In the genomic region with DNA sequence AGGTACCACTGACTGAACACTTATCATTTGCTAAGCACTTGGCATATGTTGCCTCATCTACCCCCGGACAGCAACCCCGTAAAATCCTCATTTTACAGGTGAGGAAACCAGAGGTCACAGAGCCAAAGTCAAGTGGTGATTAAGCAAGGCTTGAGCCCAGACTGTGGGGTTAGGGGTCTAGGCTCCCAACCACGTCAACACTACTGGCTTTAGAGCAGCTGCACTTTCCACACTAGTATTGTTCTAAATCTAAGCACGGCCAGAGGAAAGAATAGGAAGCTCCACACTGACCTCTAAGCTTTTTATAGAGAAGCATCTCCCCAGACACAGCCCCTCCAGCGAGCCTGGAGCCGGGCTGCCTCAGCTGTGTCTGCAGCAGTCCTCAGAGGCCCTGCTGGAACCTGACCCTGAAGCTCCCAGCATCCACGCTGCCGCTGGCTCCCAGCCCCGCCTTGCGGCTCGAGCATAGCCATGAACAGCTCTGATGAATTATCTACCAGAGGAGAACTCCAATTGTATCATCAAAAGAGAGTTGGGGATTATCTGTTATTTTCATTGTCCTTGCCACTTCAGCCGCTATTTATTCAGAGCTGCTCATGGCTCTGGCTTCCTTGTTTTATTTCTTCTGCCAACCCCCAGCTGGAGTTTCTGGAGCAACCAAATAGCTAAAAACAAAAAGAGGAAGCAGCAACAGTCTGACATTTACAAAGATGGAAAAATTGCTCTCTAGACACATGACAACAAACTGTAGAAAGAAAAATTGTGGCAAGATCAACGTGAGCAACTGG, we compare ENCODE assay signal across 8 cellular contexts.
DNase-seq lines count a peak whose midpoint lies in the region; ATAC-seq and TF ChIP-seq lines count a peak whose summit lies in the region.

No MANE protein-coding gene starts in this region.

- H3K9ac ChIP-seq in MM.1S (ENCODE audit: low read length) (no peak overlapping the region), skeletal muscle tissue (ENCODE audit: low read depth in 1 of 3, low read length in 3 of 3) (peak overlapping the region; percentile 36 to 66 (median 44))

- CTCF ChIA-PET in A673 (lab: Charles Lee), result no interaction called here
- CTCF ChIA-PET in WTC11 (lab: Charles Lee), result interaction anchor here (0.9 to 1.1 kb wide), 3 partner anchors 62 to 230 kb away, joined by 3 to 5 read pairs (median 4); a partner anchor contains a TSS

- POLR2A ChIA-PET in A673 (lab: Charles Lee; ENCODE audit: low non-redundant PET), result no interaction called here
- POLR2A ChIA-PET in WTC11 (lab: Charles Lee), result interaction anchor here (1.0 to 1.3 kb wide), 2 partner anchors 22 to 62 kb away, joined by 3 to 4 read pairs; a partner anchor contains a TSS

- no peak overlapping the region for H3K4me3 ChIP-seq in A673 (ENCODE audit: low read depth, low read length, poor library complexity, severe bottlenecking)
- no peak overlapping the region for H3K4me3 ChIP-seq in MM.1S (ENCODE audit: low read length)
- peak overlapping the region; percentile 41 to 60 (median 51) for H3K4me3 ChIP-seq in skeletal muscle tissue (ENCODE audit: low read length in 3 of 3)
- H3K4me3 ChIP-seq in H7 (ENCODE audit: insufficient read depth, low read depth, low read length), result no peak overlapping the region

- intact Hi-C loops in A673 (cut with micrococcal nuclease; ENCODE audit: unreplicated experiment), result loop anchor here (5.0 kb wide), 1 partner anchor 60 kb away; a partner anchor contains a TSS

- H3K9me3 Mint-ChIP-seq in WTC11, result no peaks in the 10 kb centered on the region
- H3K9me3 Mint-ChIP-seq in activated T-helper 17 cell treated with anti-CD3 and anti-CD28 coated beads, Interleukin-2, amount 50 U/mL, for 72 hours, result no peaks in the 10 kb centered on the region

- no peaks in the 10 kb centered on the region for H4K20me1 ChIP-seq in MM.1S (ENCODE audit: insufficient read depth, low read length)

- no peaks in the 10 kb centered on the region for H3K36me3 ChIP-seq in A673 (ENCODE audit: insufficient read depth, low read length, poor library complexity, severe bottlenecking)
- no peaks in the 10 kb centered on the region for H3K36me3 ChIP-seq in MM.1S (replicated peaks; ENCODE audit: insufficient read depth, low read length)
- no peaks in the 10 kb centered on the region for H3K36me3 ChIP-seq in skeletal muscle tissue (ENCODE audit: control insufficient read depth in 3 of 3, insufficient read depth in 3 of 3, low read length in 3 of 3)
- no peaks in the 10 kb centered on the region for H3K36me3 ChIP-seq in H7 (replicated peaks; ENCODE audit: control insufficient read depth, insufficient read depth, low read length)

- peak overlapping the region; percentile 13; the same call in 1 of the 2 replicates for H2AFZ ChIP-seq in MM.1S (ENCODE audit: low read length)

- no TSS peak for BruUV-seq in A673 (replicated peaks; lab: Mats Ljungman, UMichigan)

- no peak overlapping the region for H3K4me2 ChIP-seq in MM.1S (ENCODE audit: low read depth, low read length)

- no peaks in the 10 kb centered on the region for H3K36me3 Mint-ChIP-seq in WTC11
- H3K36me3 Mint-ChIP-seq in activated T-helper 17 cell treated with anti-CD3 and anti-CD28 coated beads, Interleukin-2, amount 50 U/mL, for 72 hours (ENCODE audit: low read depth), result no peaks in the 10 kb centered on the region

- H3K27me3 ChIP-seq in A673 (replicated peaks; ENCODE audit: insufficient read depth, low read depth, low read length, poor library complexity) (no peaks in the 10 kb centered on the region), MM.1S (replicated peaks; ENCODE audit: insufficient read depth, low read length) (no peaks in the 10 kb centered on the region), skeletal muscle tissue (ENCODE audit: control insufficient read depth in 3 of 3, insufficient read depth in 3 of 3, low read length in 3 of 3) (no peaks in the 10 kb centered on the region), H7 (ENCODE audit: control insufficient read depth, insufficient read depth, low read length) (no peaks in the 10 kb centered on the region)

- H3K27ac Mint-ChIP-seq in WTC11, result no peak overlapping the region
- no peak overlapping the region for H3K27ac Mint-ChIP-seq in activated T-helper 17 cell treated with anti-CD3 and anti-CD28 coated beads, Interleukin-2, amount 50 U/mL, for 72 hours

- H3K27me3 Mint-ChIP-seq in WTC11 (ENCODE audit: low read depth), result no peaks in the 10 kb centered on the region
- H3K27me3 Mint-ChIP-seq in activated T-helper 17 cell treated with anti-CD3 and anti-CD28 coated beads, Interleukin-2, amount 50 U/mL, for 72 hours, result no peaks in the 10 kb centered on the region

- H3K9me2 ChIP-seq in MM.1S (replicated peaks; ENCODE audit: insufficient read depth, low read length), result no peaks in the 10 kb centered on the region

- no peak overlapping the region for H3K4me3 Mint-ChIP-seq in WTC11
- no peak overlapping the region for H3K4me3 Mint-ChIP-seq in activated T-helper 17 cell treated with anti-CD3 and anti-CD28 coated beads, Interleukin-2, amount 50 U/mL, for 72 hours

- H3F3A ChIP-seq in MM.1S (ENCODE audit: insufficient read depth, low read length), result no peaks in the 10 kb centered on the region

- no peaks in the 10 kb centered on the region for H3K9me3 ChIP-seq in A673 (ENCODE audit: low read depth, low read length, poor library complexity, severe bottlenecking)
- no peaks in the 10 kb centered on the region for H3K9me3 ChIP-seq in MM.1S (replicated peaks; ENCODE audit: insufficient read depth, low read length)
- H3K9me3 ChIP-seq in skeletal muscle tissue (ENCODE audit: control insufficient read depth in 3 of 3, low read length in 3 of 3), result no peaks in the 10 kb centered on the region

- TF ChIP-seq CTCF in A673 (conservative IDR thresholded peaks at IDR 0.05; ENCODE audit: low read depth, low read length), result no peak
- no peak for TF ChIP-seq CTCF in MM.1S (IDR thresholded peaks at IDR 0.05; ENCODE audit: low read length)
- TF ChIP-seq CTCF in WTC11 (IDR thresholded peaks at IDR 0.05), result no peak

- H3K79me2 ChIP-seq in MM.1S (ENCODE audit: low read length), result no peaks in the 10 kb centered on the region

- H3K4me1 ChIP-seq in A673 (ENCODE audit: insufficient read depth, low read length, poor library complexity, severe bottlenecking) (peaks cover 32% of the 10 kb centered on the region), MM.1S (ENCODE audit: low read length) (peaks cover 5% of the 10 kb centered on the region; the same call in 1 of the 2 replicates), skeletal muscle tissue (ENCODE audit: control insufficient read depth in 3 of 3, insufficient read depth in 3 of 3, low read length in 3 of 3) (peaks cover 22 to 30% (median 23%) of the 10 kb centered on the region in 3 donors)

- DNase-seq in A673 (ENCODE audit: low spot score), result no peak
- no peak for DNase-seq in MM.1S
- DNase-seq in WTC11 (ENCODE audit: low spot score), result no peak
- peak; percentile 81 to 96 for DNase-seq in hippocampal formation (lab: John Stamatoyannopoulos, UW)
- no peak for DNase-seq in H7
- DNase-seq in activated effector memory CD4-positive, alpha-beta T cell treated with anti-CD3 and anti-CD28 coated beads, Interleukin-2, amount 50 U/mL, for 16 hours, result no peak

- H3K27ac ChIP-seq in A673 (ENCODE audit: low read depth, low read length, poor library complexity, severe bottlenecking) (peak overlapping the region; percentile 84), MM.1S (ENCODE audit: low read length) (no peak overlapping the region), skeletal muscle tissue (ENCODE audit: low read depth, low read length) (peak overlapping the region; percentile 90)

- peak; percentile 49 for ATAC-seq in WTC11
- no peak for ATAC-seq in activated T-helper 17 cell treated with anti-CD3 and anti-CD28 coated beads, Interleukin-2, amount 50 U/mL, for 72 hours (replicated peaks)

- peaks cover 13% of the 10 kb centered on the region for H3K4me1 Mint-ChIP-seq in WTC11
- peaks cover 4% of the 10 kb centered on the region for H3K4me1 Mint-ChIP-seq in activated T-helper 17 cell treated with anti-CD3 and anti-CD28 coated beads, Interleukin-2, amount 50 U/mL, for 72 hours

TF ChIP-seq in WTC11, 78 proteins besides CTCF, POLR2A, EP300 and RAD21 (continues in another document):
- TF ChIP-seq ZNF121 (CRISPR knock-in tag; IDR thresholded peaks at IDR 0.05), result no peak
- TF ChIP-seq, protein P1, sequence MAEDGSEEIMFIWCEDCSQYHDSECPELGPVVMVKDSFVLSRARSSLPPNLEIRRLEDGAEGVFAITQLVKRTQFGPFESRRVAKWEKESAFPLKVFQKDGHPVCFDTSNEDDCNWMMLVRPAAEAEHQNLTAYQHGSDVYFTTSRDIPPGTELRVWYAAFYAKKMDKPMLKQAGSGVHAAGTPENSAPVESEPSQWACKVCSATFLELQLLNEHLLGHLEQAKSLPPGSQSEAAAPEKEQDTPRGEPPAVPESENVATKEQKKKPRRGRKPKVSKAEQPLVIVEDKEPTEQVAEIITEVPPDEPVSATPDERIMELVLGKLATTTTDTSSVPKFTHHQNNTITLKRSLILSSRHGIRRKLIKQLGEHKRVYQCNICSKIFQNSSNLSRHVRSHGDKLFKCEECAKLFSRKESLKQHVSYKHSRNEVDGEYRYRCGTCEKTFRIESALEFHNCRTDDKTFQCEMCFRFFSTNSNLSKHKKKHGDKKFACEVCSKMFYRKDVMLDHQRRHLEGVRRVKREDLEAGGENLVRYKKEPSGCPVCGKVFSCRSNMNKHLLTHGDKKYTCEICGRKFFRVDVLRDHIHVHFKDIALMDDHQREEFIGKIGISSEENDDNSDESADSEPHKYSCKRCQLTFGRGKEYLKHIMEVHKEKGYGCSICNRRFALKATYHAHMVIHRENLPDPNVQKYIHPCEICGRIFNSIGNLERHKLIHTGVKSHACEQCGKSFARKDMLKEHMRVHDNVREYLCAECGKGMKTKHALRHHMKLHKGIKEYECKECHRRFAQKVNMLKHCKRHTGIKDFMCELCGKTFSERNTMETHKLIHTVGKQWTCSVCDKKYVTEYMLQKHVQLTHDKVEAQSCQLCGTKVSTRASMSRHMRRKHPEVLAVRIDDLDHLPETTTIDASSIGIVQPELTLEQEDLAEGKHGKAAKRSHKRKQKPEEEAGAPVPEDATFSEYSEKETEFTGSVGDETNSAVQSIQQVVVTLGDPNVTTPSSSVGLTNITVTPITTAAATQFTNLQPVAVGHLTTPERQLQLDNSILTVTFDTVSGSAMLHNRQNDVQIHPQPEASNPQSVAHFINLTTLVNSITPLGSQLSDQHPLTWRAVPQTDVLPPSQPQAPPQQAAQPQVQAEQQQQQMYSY (CRISPR knock-in tag; IDR thresholded peaks at IDR 0.05), result no peak
- TF ChIP-seq HMGA2 (CRISPR knock-in tag; IDR thresholded peaks at IDR 0.05), result no peak
- TF ChIP-seq, protein P2, sequence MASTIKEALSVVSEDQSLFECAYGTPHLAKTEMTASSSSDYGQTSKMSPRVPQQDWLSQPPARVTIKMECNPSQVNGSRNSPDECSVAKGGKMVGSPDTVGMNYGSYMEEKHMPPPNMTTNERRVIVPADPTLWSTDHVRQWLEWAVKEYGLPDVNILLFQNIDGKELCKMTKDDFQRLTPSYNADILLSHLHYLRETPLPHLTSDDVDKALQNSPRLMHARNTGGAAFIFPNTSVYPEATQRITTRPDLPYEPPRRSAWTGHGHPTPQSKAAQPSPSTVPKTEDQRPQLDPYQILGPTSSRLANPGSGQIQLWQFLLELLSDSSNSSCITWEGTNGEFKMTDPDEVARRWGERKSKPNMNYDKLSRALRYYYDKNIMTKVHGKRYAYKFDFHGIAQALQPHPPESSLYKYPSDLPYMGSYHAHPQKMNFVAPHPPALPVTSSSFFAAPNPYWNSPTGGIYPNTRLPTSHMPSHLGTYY (CRISPR knock-in tag; IDR thresholded peaks at IDR 0.05), result no peak

Comparison
In these comparisons a context has a peak if more than half of its experiments do, and no peak if none do; other contexts are left out.
1. DNase-seq: peak in hippocampal formation (2 of 2); none in A673 (single experiment), MM.1S (single experiment), WTC11 (single experiment), H7 (single experiment) and activated effector memory CD4-positive, alpha-beta T cell treated with anti-CD3 and anti-CD28 coated beads, Interleukin-2, amount 50 U/mL, for 16 hours (single experiment).
2. H3K4me3 ChIP-seq: peak in skeletal muscle tissue (3 of 3); none in A673 (single experiment), MM.1S (single experiment) and H7 (single experiment).